In the genomic region with DNA sequence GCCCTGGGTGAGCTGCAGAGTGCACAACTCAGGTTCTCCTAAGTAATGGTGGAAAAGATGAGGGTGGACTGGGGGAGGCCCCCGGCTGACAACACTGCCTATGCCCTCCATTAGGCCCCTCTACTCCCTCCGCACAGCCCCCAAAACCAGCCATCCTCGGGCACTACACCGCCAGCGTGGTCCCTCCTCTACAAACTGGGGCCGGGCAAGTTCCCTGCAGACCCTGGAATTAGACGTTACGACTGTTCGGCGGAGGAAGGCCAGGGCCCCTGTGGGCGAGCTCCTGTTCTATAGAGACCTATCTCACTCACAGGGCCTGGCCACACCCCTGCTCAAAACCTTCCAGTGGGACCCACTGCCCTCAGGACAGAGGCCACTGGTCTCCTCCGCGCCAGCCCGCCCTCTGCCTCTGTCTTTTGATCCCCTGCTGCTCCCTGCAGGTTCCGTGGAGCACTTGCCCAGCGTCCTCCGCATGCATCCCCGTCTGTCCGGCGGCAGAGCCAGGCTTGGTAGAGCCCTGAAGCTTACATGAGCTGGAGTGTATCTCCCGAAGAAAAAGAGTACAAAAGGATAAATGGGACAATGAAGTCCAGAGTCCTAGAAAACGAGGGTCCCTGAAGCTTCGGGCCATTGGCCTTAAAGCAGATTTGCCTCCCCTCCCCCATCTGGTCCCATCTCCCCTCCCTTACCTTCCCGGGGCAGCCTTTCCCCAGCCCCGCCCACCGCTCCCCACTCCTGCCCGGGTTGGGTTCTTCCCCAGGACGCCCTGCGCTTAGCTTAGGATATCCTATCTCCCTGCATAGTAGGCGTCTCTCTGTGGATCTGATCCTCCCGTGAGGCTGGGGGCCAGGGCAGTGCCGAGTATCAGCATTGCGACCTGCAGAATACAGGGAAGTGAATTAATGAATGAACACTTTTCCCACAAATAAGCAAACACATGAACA, we compare ENCODE assay signal across 9 cellular contexts.
DNase-seq lines count a peak whose midpoint lies in the region; ATAC-seq and TF ChIP-seq lines count a peak whose summit lies in the region.
"Had no signal": no experiment of that assay in that cellular context is flagged by ENCODE, and none has a peak within 500 bp of the region (broad histone marks: within the 10 kb centered on the region; RNA-seq: fewer than 3 reads in every experiment).

No MANE protein-coding gene starts in this region.

- H3K4me3 Mint-ChIP-seq in activated naive CD8-positive, alpha-beta T cell treated with anti-CD3 and anti-CD28 coated beads for 36 hours = no peak overlapping the region

- H3K4me1 ChIP-seq in trophoblast cell (ENCODE audit: control insufficient read depth in 1 of 2, insufficient read depth in 2 of 2, low read length in 2 of 2) (peaks cover 0 to 6% of the 10 kb centered on the region in 2 experiments), upper lobe of right lung (no peaks in the 10 kb centered on the region), ascending aorta (no peaks in the 10 kb centered on the region)

- H3K4ac ChIP-seq in trophoblast cell (ENCODE audit: low read depth, low read length) = no peak overlapping the region

- no peak overlapping the region for H3K4me3 ChIP-seq in trophoblast cell (ENCODE audit: low read depth, low read length)
- H3K4me3 ChIP-seq in upper lobe of right lung = no peak overlapping the region
- H3K4me3 ChIP-seq in ascending aorta = no peak overlapping the region

- no peak overlapping the region for H2AK5ac ChIP-seq in trophoblast cell (ENCODE audit: low read length)

- H3K9me3 Mint-ChIP-seq in activated naive CD8-positive, alpha-beta T cell treated with anti-CD3 and anti-CD28 coated beads for 36 hours = no peaks in the 10 kb centered on the region

- H3K36me3 ChIP-seq in trophoblast cell (ENCODE audit: control insufficient read depth in 1 of 2, insufficient read depth in 2 of 2, low read length in 2 of 2) (no peaks in the 10 kb centered on the region), upper lobe of right lung (no peaks in the 10 kb centered on the region), ascending aorta (no peaks in the 10 kb centered on the region)

- H4K12ac ChIP-seq in trophoblast cell (ENCODE audit: low read depth, low read length) = no peak overlapping the region

- H3K9me3 ChIP-seq in trophoblast cell (ENCODE audit: insufficient read depth, low read depth, low read length) (peaks cover 2% of the 10 kb centered on the region), upper lobe of right lung (no peaks in the 10 kb centered on the region), ascending aorta (no peaks in the 10 kb centered on the region)

- H2AFZ ChIP-seq in trophoblast cell (ENCODE audit: insufficient read depth, low read length, poor library complexity) = no peak overlapping the region

- no peak overlapping the region for H3K18ac ChIP-seq in trophoblast cell (ENCODE audit: low read length)

- peaks cover 32% of the 10 kb centered on the region for H3K27me3 Mint-ChIP-seq in activated naive CD8-positive, alpha-beta T cell treated with anti-CD3 and anti-CD28 coated beads for 36 hours

- H3K4me1 Mint-ChIP-seq in activated naive CD8-positive, alpha-beta T cell treated with anti-CD3 and anti-CD28 coated beads for 36 hours = peaks cover 3% of the 10 kb centered on the region

- no CpG with 5 or more reads among the region's 33 CpGs for WGBS in trophoblast cell (ENCODE audit: extremely low coverage, insufficient coverage, insufficient read length)

- no peaks in the 10 kb centered on the region for H3K79me2 ChIP-seq in trophoblast cell (ENCODE audit: control insufficient read depth, insufficient read depth, low read length, poor library complexity)

- DNase-seq in NCI-H524 (lab: John Stamatoyannopoulos, UW) (peak; percentile 50 to 58), NCI-H524 treated with DMSO at 0.1 percent for 48 hours (lab: John Stamatoyannopoulos, UW) (no peak), NCI-H1092 treated with DMSO at 0.1 percent for 48 hours (lab: John Stamatoyannopoulos, UW) (peak; percentile 8), Right ventricle myocardium superior (no peak), trophoblast cell (no peak), upper lobe of right lung (no peak), ascending aorta (ENCODE audit: low spot score in 2 of 2) (no peak)
- no peak for DNase-seq in activated naive CD8-positive, alpha-beta T cell treated with anti-CD3 and anti-CD28 coated beads for 36 hours

- H3K79me1 ChIP-seq in trophoblast cell (ENCODE audit: low read length) = no peaks in the 10 kb centered on the region

- H3K27ac ChIP-seq in trophoblast cell (ENCODE audit: low read depth, low read length) (no peak overlapping the region), upper lobe of right lung (no peak overlapping the region), ascending aorta (no peak overlapping the region)
- H3K27ac ChIP-seq: RWPE1 had no signal

- no peak overlapping the region for H2BK120ac ChIP-seq in trophoblast cell (ENCODE audit: insufficient read depth, low read length, poor library complexity)

- no peaks in the 10 kb centered on the region for H3K36me3 Mint-ChIP-seq in activated naive CD8-positive, alpha-beta T cell treated with anti-CD3 and anti-CD28 coated beads for 36 hours

- ATAC-seq in Right ventricle myocardium superior (ENCODE audit: poor library complexity) (peak; percentile 65), upper lobe of right lung (no peak)

- no peak overlapping the region for H4K91ac ChIP-seq in trophoblast cell (ENCODE audit: low read depth, low read length)

- no peaks in the 10 kb centered on the region for H3K27me3 ChIP-seq in trophoblast cell (ENCODE audit: insufficient read depth, low read length)
- peaks cover 41% of the 10 kb centered on the region for H3K27me3 ChIP-seq in upper lobe of right lung
- no peaks in the 10 kb centered on the region for H3K27me3 ChIP-seq in ascending aorta

- intact Hi-C loops in Right ventricle myocardium superior (cut with DNase I) (no loop called here), upper lobe of right lung (cut with DNase I) (no loop called here), ascending aorta (cut with DNase I) (no loop called here)

- no peak overlapping the region for H3K27ac Mint-ChIP-seq in activated naive CD8-positive, alpha-beta T cell treated with anti-CD3 and anti-CD28 coated beads for 36 hours

- H3K14ac ChIP-seq in trophoblast cell (ENCODE audit: low read length) = no peak overlapping the region

- no peak overlapping the region for H2BK12ac ChIP-seq in trophoblast cell (ENCODE audit: low read length)

- no peak overlapping the region for H3K23ac ChIP-seq in trophoblast cell (ENCODE audit: low read length)

- H2BK5ac ChIP-seq in trophoblast cell (ENCODE audit: low read depth, low read length, poor library complexity) = no peak overlapping the region

- H3K4me2 ChIP-seq in trophoblast cell (ENCODE audit: low read length) = peak overlapping the region; percentile 32

- TF ChIP-seq CTCF in upper lobe of right lung (IDR thresholded peaks at IDR 0.05) = no peak
- no peak for TF ChIP-seq CTCF in ascending aorta (IDR thresholded peaks at IDR 0.05)

- no peak overlapping the region for H4K8ac ChIP-seq in trophoblast cell (ENCODE audit: low read depth, low read length)

- H3K9ac ChIP-seq in trophoblast cell (ENCODE audit: low read length) = no peak overlapping the region

Comparison
In these comparisons a context has a peak if more than half of its experiments do, and no peak if none do; other contexts are left out.
1. DNase-seq: peak in NCI-H524 (2 of 2) and NCI-H1092 treated with DMSO at 0.1 percent for 48 hours (single experiment); none in NCI-H524 treated with DMSO at 0.1 percent for 48 hours (single experiment), Right ventricle myocardium superior (single experiment), trophoblast cell (0 of 2), upper lobe of right lung (single experiment), ascending aorta (0 of 2) and activated naive CD8-positive, alpha-beta T cell treated with anti-CD3 and anti-CD28 coated beads for 36 hours (single experiment).